Comparison of ENCODE assay signal across 16 cellular contexts in the genomic region with DNA sequence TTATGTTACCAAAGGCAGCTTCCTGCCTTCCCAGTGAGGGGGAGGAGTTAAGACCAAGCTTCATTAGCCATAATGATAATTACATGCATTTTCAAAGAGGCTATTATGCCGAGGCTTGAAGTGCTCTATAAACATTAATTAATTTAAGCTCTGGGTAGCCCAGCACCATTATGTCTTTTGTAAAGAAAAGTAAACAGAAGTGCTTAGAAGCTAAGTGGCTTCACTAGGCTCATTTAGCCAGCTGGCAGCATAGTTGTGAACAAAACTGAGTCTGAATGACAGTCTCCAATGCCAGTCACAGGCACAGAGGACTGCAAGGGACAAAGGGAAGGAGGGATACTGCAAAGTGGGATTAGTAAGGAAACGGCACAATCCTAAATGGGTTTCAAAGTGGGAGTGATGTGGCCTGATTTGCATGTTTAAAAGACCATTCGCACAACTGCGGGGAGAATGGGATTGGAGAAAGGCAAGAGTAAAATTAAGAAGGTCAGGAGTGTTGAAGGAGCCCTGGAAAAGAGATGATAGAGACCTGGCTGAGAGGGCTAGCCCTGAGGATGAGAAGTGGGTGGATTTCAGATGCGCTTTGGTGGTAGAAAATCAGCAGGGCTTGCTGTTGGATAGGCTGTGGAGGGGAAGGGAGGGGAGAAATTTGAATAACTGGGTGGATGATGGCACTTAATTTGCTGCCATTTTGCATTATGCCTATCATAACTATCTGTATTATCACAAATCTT.
A peak's percentile ranks its signal among the peaks of the same experiment; 100 is the strongest.
DNase-seq lines count a peak whose midpoint lies in the region; ATAC-seq and TF ChIP-seq lines count a peak whose summit lies in the region.
"Had no signal": no experiment of that assay in that cellular context is flagged by ENCODE, and none has a peak within 500 bp of the region (broad histone marks: within the 10 kb centered on the region; RNA-seq: fewer than 3 reads in every experiment).

No MANE protein-coding gene starts in this region.

- H3K36me3 Mint-ChIP-seq in nephron progenitor cell (ENCODE audit: low read depth) = no peaks in the 10 kb centered on the region
- H3K36me3 Mint-ChIP-seq: activated naive CD4-positive, alpha-beta T cell treated with anti-CD3 and anti-CD28 coated beads, Interleukin-2, amount 50 U/mL, for 72 hours; brain had no signal

- in situ Hi-C loops in HAP-1 (cut with MboI; ENCODE audit: low sequenced_read_pairs) = no loop called here

- H3K9me3 ChIP-seq in HAP-1 = no peaks in the 10 kb centered on the region
- H3K9me3 ChIP-seq: mucosa of descending colon, ovary, thoracic aorta had no signal

- H3K4me3 ChIP-seq in HAP-1 = no peak overlapping the region
- H3K4me3 ChIP-seq: mucosa of descending colon, ovary, thoracic aorta had no signal

- peaks cover 7% of the 10 kb centered on the region; the same call in 1 of the 2 replicates for H3K4me1 ChIP-seq in HAP-1

- peaks cover 2% of the 10 kb centered on the region for H3K27me3 Mint-ChIP-seq in nephron progenitor cell (ENCODE audit: low read depth, poor library complexity)

- H3K4me3 Mint-ChIP-seq in nephron progenitor cell = peak overlapping the region; percentile 41

- H3K27ac Mint-ChIP-seq in nephron progenitor cell = peak overlapping the region; percentile 41
- H3K27ac Mint-ChIP-seq: activated naive CD4-positive, alpha-beta T cell treated with anti-CD3 and anti-CD28 coated beads, Interleukin-2, amount 50 U/mL, for 72 hours had no signal

- DNase-seq in HAP-1 (ENCODE audit: low spot score in 2 of 2) (peak; percentile 60 to 71), NCI-H2029 (lab: John Stamatoyannopoulos, UW) (peak; percentile 90), NCI-H748 (lab: John Stamatoyannopoulos, UW; ENCODE audit: unreplicated experiment) (peak; percentile 100), nephron progenitor cell (no peak), SIG-M5 (lab: John Stamatoyannopoulos, UW) (no peak), HK-2 (ENCODE audit: unreplicated experiment) (no peak)
- DNase-seq: activated CD4-positive, alpha-beta T cell treated with anti-CD3 and anti-CD28 coated beads for 48 hours; dermis blood vessel endothelial cell; mucosa of descending colon; ovary; stimulated activated CD4-positive, alpha-beta T cell treated with anti-CD3 and anti-CD28 coated beads, Interleukin-4, amount 100 ng/mL, for 4 hours; T1000 had no signal

- peaks cover 59% of the 10 kb centered on the region for H3K4me1 Mint-ChIP-seq in nephron progenitor cell

- ATAC-seq in GM21367 (IDR thresholded peaks at IDR 0.05; ENCODE audit: unreplicated experiment) = no peak
- ATAC-seq: activated naive CD4-positive, alpha-beta T cell treated with anti-CD3 and anti-CD28 coated beads, Interleukin-2, amount 50 U/mL, for 72 hours; mucosa of descending colon had no signal

- no peaks in the 10 kb centered on the region for H3K36me3 ChIP-seq in HAP-1 (replicated peaks)
- H3K36me3 ChIP-seq: ovary, thoracic aorta had no signal

- H3K9me3 Mint-ChIP-seq in nephron progenitor cell = peaks cover 7% of the 10 kb centered on the region
- H3K9me3 Mint-ChIP-seq: activated naive CD4-positive, alpha-beta T cell treated with anti-CD3 and anti-CD28 coated beads, Interleukin-2, amount 50 U/mL, for 72 hours had no signal

- no peaks in the 10 kb centered on the region for H3K27me3 ChIP-seq in HAP-1 (ENCODE audit: low read depth)
- H3K27me3 ChIP-seq: ovary had no signal

- TF ChIP-seq CTCF in nephron progenitor cell (IDR thresholded peaks at IDR 0.05) = no peak

Comparison
In these comparisons a context has a peak if more than half of its experiments do, and no peak if none do; other contexts are left out.
1. DNase-seq: peak in HAP-1 (2 of 2), NCI-H2029 (single experiment) and NCI-H748 (single experiment); none in nephron progenitor cell (single experiment), SIG-M5 (single experiment) and HK-2 (single experiment).